Comparison of ENCODE assay signal across 11 cellular contexts in the genomic region with DNA sequence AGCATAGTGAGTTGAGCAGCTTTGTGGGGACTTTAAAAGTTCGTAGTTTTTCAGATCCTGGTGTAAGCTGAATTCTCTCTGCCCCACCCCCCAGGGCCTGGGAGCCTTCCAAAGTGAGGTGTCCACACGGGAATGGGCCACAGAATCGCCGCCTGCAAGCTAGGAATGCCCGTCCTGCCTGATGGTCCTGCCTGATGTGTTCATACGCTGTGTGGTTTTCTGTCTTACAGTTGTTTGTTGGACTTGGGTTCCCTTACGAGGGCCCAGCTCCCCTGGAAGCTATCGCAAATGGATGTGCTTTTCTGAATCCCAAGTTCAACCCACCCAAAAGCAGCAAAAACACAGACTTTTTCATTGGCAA.
DNase-seq lines count a peak whose midpoint lies in the region; ATAC-seq, FAIRE-seq and TF ChIP-seq lines count a peak whose summit lies in the region.
"Had no signal": no experiment of that assay in that cellular context is flagged by ENCODE, and none has a peak within 500 bp of the region (broad histone marks: within the 10 kb centered on the region; RNA-seq: fewer than 3 reads in every experiment).

No MANE protein-coding gene starts in this region.

- no peak for TF ChIP-seq CTCF in IMR-90 (conservative IDR thresholded peaks at IDR 0.05; ENCODE audit: low read depth, low read length)
- no peak for TF ChIP-seq CTCF in HepG2 (CRISPR knock-in tag; IDR thresholded peaks at IDR 0.05)

- CTCF ChIA-PET in IMR-90 (lab: Yijun Ruan, JAX), result interaction anchor here (0.6 to 2.9 kb wide), 15 partner anchors 9 to 528 kb away, joined by 3 to 30 read pairs (median 6); no protein-coding TSS in a partner anchor
- CTCF ChIA-PET in HepG2 (lab: Yijun Ruan, JAX; ENCODE audit: low intra/inter-chr PET ratio, low total read pairs), result interaction anchor here (1.1 to 4.1 kb wide), 5 partner anchors 20 to 295 kb away, joined by 5 to 34 read pairs (median 8); no protein-coding TSS in a partner anchor

- TF ChIP-seq RAD21 in IMR-90 (IDR thresholded peaks at IDR 0.05; ENCODE audit: low read length), result no peak
- TF ChIP-seq RAD21 in HepG2 (CRISPR knock-in tag; IDR thresholded peaks at IDR 0.05), result no peak

- H3K4me2 ChIP-seq in IMR-90 (ENCODE audit: low read depth, low read length) (no peak overlapping the region), HepG2 (ENCODE audit: low read depth, low read length) (peak overlapping the region; percentile 83)
- H3K4me2 ChIP-seq: SK-N-SH had no signal

- H3K9ac ChIP-seq in IMR-90 (ENCODE audit: low read depth, low read length) (no peak overlapping the region), HepG2 (ENCODE audit: insufficient read depth, low read depth, low read length) (peak overlapping the region; percentile 84)
- H3K9ac ChIP-seq: SK-N-SH had no signal

- no peak for TF ChIP-seq POLR2A in IMR-90 (IDR thresholded peaks at IDR 0.05; ENCODE audit: low read depth, low read length)
- peak in 1 of 2 experiments; percentile 65; a peak in 2 of 4 replicates for TF ChIP-seq POLR2A in HepG2 (IDR thresholded peaks at IDR 0.05; ENCODE audit: insufficient read depth in 1 of 2, low read depth in 2 of 2, low read length in 2 of 2)

- H3K9me3 ChIP-seq in IMR-90 (ENCODE audit: control insufficient read depth, insufficient read depth, low read length) (no peaks in the 10 kb centered on the region), HepG2 (ENCODE audit: low read length) (no peaks in the 10 kb centered on the region)
- H3K9me3 ChIP-seq: neutrophil, SK-N-SH had no signal

- peak overlapping the region; percentile 72 for H2AK5ac ChIP-seq in IMR-90 (ENCODE audit: low read depth, low read length)

- no peak overlapping the region for H2AFZ ChIP-seq in IMR-90 (replicated peaks; ENCODE audit: low read length, poor library complexity)
- H2AFZ ChIP-seq in HepG2 (ENCODE audit: low read length), result no peak overlapping the region

- H4K20me1 ChIP-seq in IMR-90 (ENCODE audit: insufficient read depth, low read length) (peaks cover 6% of the 10 kb centered on the region; the same call in 1 of the 2 replicates), HepG2 (ENCODE audit: insufficient read depth, low read length) (peaks cover 6% of the 10 kb centered on the region; the same call in 1 of the 2 replicates)

- FAIRE-seq in HepG2 (lab: Jason Lieb, UNC), result no peak

- peaks cover 55% of the 10 kb centered on the region for H3K79me2 ChIP-seq in HepG2 (ENCODE audit: insufficient read depth, low read length)

- WGBS in IMR-90 (ENCODE audit: extremely low coverage in 2 of 2, insufficient read length in 1 of 2), 2 experiments, result no CpG with 5 or more reads among the region's 8 CpGs
- 0% methylated on average over 8 of the region's 8 CpGs for WGBS in HepG2 (ENCODE audit: low lambda C conversion rate)

- H3K36me3 ChIP-seq in IMR-90 (ENCODE audit: control insufficient read depth, insufficient read depth, low read length), result peaks cover 3% of the 10 kb centered on the region
- H3K36me3 ChIP-seq in HepG2 (replicated peaks in 1 of 2; ENCODE audit: control insufficient read depth in 1 of 2, insufficient read depth in 2 of 2, low read length in 2 of 2), result peaks cover 0 to 9% of the 10 kb centered on the region in 2 experiments; a peak in 1 of 5 replicates

- peak overlapping the region; percentile 9; the same call in 1 of the 3 replicates for H2BK15ac ChIP-seq in IMR-90 (ENCODE audit: low read depth, low read length)

- no peak for TF ChIP-seq EP300 in HepG2 (IDR thresholded peaks at IDR 0.05; ENCODE audit: low read depth in 2 of 2, low read length in 2 of 2)
- no peak for TF ChIP-seq EP300 in HepG2 (CRISPR knock-in tag; IDR thresholded peaks at IDR 0.05; ENCODE audit: borderline replicate concordance)

- no peak overlapping the region for H3K23ac ChIP-seq in IMR-90 (ENCODE audit: low read depth, low read length)

- H3K79me1 ChIP-seq in IMR-90 (ENCODE audit: low read depth in 1 of 2, low read length in 2 of 2), result peaks cover 11 to 53% of the 10 kb centered on the region in 2 experiments

- H3K14ac ChIP-seq in IMR-90 (replicated peaks; ENCODE audit: low read depth, low read length), result no peak overlapping the region; the same call in 1 of the 2 replicates

- peak overlapping the region; percentile 66; the same call in 1 of the 2 replicates for H2BK120ac ChIP-seq in IMR-90 (ENCODE audit: low read depth, low read length)

- H3K9me1 ChIP-seq in IMR-90 (ENCODE audit: insufficient read depth, low read length), result peaks cover 24% of the 10 kb centered on the region

- peak overlapping the region; percentile 84 for H2BK5ac ChIP-seq in IMR-90 (ENCODE audit: low read depth, low read length, poor library complexity, severe bottlenecking)

- no peaks in the 10 kb centered on the region for H3K27me3 ChIP-seq in IMR-90 (ENCODE audit: control insufficient read depth, insufficient read depth, low read length)
- no peaks in the 10 kb centered on the region for H3K27me3 ChIP-seq in HepG2 (ENCODE audit: control insufficient read depth in 1 of 2, insufficient read depth in 2 of 2, low read length in 2 of 2)
- H3K27me3 ChIP-seq: neutrophil had no signal

- POLR2A ChIA-PET in IMR-90 (lab: Charles Lee; ENCODE audit: unreplicated experiment) (no interaction called here), HepG2 (lab: Yijun Ruan, JAX) (interaction anchor here (0.7 to 5.9 kb wide), 20 partner anchors 8 to 1118 kb away, joined by 3 to 124 read pairs (median 6); a partner anchor contains a TSS)

- H3K27ac ChIP-seq in IMR-90 (ENCODE audit: insufficient read depth, low read length) (peak overlapping the region; percentile 48), HepG2 (ENCODE audit: extremely low read length, insufficient read depth, low read length) (peak overlapping the region; percentile 89), temporal lobe (ENCODE audit: low read depth, low read length) (peak overlapping the region; percentile 91)
- H3K27ac ChIP-seq: RWPE1, WERI-Rb-1 had no signal

- H4K8ac ChIP-seq in IMR-90 (ENCODE audit: low read depth in 2 of 2, low read length in 2 of 2), result peak overlapping the region in 1 of 2 experiments; percentile 61; a peak in 1 of 4 replicates

- H2AK9ac ChIP-seq in IMR-90 (replicated peaks; ENCODE audit: low read depth, low read length, poor library complexity), result peak overlapping the region; percentile 31

- intact Hi-C loops in IMR-90 (cut with micrococcal nuclease) (loop anchor here (1.0 to 5.0 kb wide), 3 partner anchors 180 to 526 kb away; no protein-coding TSS in a partner anchor), HepG2 (cut with micrococcal nuclease; ENCODE audit: unreplicated experiment) (loop anchor here (1.0 to 5.0 kb wide), 12 partner anchors 16 to 525 kb away; a partner anchor contains a TSS)

- dilution Hi-C loops in IMR-90 (cut with HindIII; ENCODE audit: low sequenced_read_pairs, unreplicated experiment), result no loop called here

- H3K18ac ChIP-seq in IMR-90 (ENCODE audit: low read depth, low read length), result peak overlapping the region; percentile 40; the same call in 1 of the 2 replicates

- no peak overlapping the region for H3K4me3 ChIP-seq in IMR-90 (ENCODE audit: insufficient read depth, low read depth, low read length)
- H3K4me3 ChIP-seq in HepG2 (replicated peaks in 1 of 3; ENCODE audit: insufficient read depth in 1 of 3, low read depth in 2 of 3, low read length in 3 of 3), result peak overlapping the region; percentile 68 to 74 (median 69)

- H3K56ac ChIP-seq in IMR-90 (ENCODE audit: extremely low read depth, insufficient read depth, low read length), result no peak overlapping the region

- peak overlapping the region; percentile 72 for H3K4ac ChIP-seq in IMR-90 (ENCODE audit: low read depth, low read length)

- H2BK20ac ChIP-seq in IMR-90 (ENCODE audit: low read depth, low read length), result peak overlapping the region; percentile 54

- peaks cover 36% of the 10 kb centered on the region for H3K4me1 ChIP-seq in IMR-90 (ENCODE audit: control insufficient read depth, insufficient read depth, low read length)
- H3K4me1 ChIP-seq in HepG2 (ENCODE audit: insufficient read depth, low read length), result peaks cover 57% of the 10 kb centered on the region

- peak overlapping the region; percentile 65 for H4K91ac ChIP-seq in IMR-90 (ENCODE audit: insufficient read depth, low read depth, low read length)

- ATAC-seq in IMR-90 (ENCODE audit: low read depth), result no peak
- ATAC-seq in HepG2, result peak; percentile 78

- peak overlapping the region; percentile 42; the same call in 1 of the 2 replicates for H4K5ac ChIP-seq in IMR-90 (ENCODE audit: low read depth, low read length)

- in situ Hi-C loops in IMR-90 (cut with MboI; ENCODE audit: low sequenced_read_pairs), result loop anchor here (5.0 to 25.0 kb wide), 2 partner anchors 295 to 525 kb away; no protein-coding TSS in a partner anchor
- in situ Hi-C loops in HepG2 (cut with HindIII; ENCODE audit: extremely low pct_ligation_motif_present, low pct_unique_long_range_greater_than_20kb), result loop anchor here (5.0 to 10.0 kb wide), 2 partner anchors 168 to 290 kb away; no protein-coding TSS in a partner anchor

- BruUV-seq in IMR-90 (replicated peaks; lab: Mats Ljungman, UMichigan), result no TSS peak
- TSS peak; percentile 57 for BruUV-seq in HepG2 (replicated peaks; lab: Mats Ljungman, UMichigan)

- DNase-seq in IMR-90 (no peak), SW480 (ENCODE audit: low spot score) (peak; percentile 63), HepG2 (ENCODE audit: low spot score) (no peak), DMS153 treated with DMSO at 0.1 percent for 48 hours (lab: John Stamatoyannopoulos, UW; ENCODE audit: unreplicated experiment) (no peak), SIG-M5 treated with dmso at 0.1 percent for 504 hours (lab: John Stamatoyannopoulos, UW; ENCODE audit: unreplicated experiment) (no peak)
- no peak for DNase-seq in activated CD4-positive, alpha-beta T cell treated with anti-CD3 and anti-CD28 coated beads, Interleukin-2, amount 50 U/mL, for 48 hours

TF ChIP-seq in IMR-90, 13 proteins besides CTCF, POLR2A, EP300 and RAD21 (continues in another document):
- TF ChIP-seq, protein P1, sequence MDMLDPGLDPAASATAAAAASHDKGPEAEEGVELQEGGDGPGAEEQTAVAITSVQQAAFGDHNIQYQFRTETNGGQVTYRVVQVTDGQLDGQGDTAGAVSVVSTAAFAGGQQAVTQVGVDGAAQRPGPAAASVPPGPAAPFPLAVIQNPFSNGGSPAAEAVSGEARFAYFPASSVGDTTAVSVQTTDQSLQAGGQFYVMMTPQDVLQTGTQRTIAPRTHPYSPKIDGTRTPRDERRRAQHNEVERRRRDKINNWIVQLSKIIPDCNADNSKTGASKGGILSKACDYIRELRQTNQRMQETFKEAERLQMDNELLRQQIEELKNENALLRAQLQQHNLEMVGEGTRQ (IDR thresholded peaks at IDR 0.05; ENCODE audit: low read depth, low read length), result no peak
- no peak for TF ChIP-seq MAFK (IDR thresholded peaks at IDR 0.05; ENCODE audit: low read depth, low read length)

TF ChIP-seq in HepG2, 621 proteins besides CTCF, POLR2A, EP300 and RAD21 (continues in another document):
- TF ChIP-seq, protein P2, sequence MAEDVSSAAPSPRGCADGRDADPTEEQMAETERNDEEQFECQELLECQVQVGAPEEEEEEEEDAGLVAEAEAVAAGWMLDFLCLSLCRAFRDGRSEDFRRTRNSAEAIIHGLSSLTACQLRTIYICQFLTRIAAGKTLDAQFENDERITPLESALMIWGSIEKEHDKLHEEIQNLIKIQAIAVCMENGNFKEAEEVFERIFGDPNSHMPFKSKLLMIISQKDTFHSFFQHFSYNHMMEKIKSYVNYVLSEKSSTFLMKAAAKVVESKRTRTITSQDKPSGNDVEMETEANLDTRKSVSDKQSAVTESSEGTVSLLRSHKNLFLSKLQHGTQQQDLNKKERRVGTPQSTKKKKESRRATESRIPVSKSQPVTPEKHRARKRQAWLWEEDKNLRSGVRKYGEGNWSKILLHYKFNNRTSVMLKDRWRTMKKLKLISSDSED (CRISPR knock-in tag; IDR thresholded peaks at IDR 0.05), result no peak
